In the genomic region with DNA sequence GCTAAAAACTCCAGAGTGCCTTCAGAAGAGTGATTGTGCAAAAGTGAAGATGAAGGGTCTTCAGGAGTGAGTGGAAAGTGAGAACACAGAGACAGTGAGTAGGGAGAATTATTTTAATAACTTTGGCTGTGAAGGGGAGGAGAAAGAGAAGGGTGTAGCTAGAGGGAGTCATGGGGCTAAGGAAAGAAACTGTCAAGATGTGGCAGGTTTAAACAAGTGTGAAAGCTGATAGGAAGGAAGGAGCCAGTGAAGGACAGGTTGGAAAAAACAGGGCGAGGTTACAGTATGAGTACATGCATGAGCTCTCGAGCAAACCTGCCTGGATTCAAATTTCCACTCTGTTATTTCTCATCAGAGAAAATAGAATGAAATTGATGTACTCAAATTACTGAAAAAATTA, we compare ENCODE assay signal across 28 cellular contexts. TPM values are rescaled to one million over a fixed set of nuclear protein-coding genes. Genes with fewer than 3 reads are reported as not detected.
"Had no signal": no experiment of that assay in that cellular context is flagged by ENCODE, and none has a peak within 500 bp of the region (broad histone marks: within the 10 kb centered on the region; RNA-seq: fewer than 3 reads in every experiment).

No MANE protein-coding gene starts in this region.

- H3K4me2 ChIP-seq: neural progenitor cell, smooth muscle cell had no signal

- H3K9me3 ChIP-seq: ascending aorta, colonic mucosa, left ventricle myocardium inferior, sigmoid colon, thyroid gland had no signal

- H3K27ac ChIP-seq: ascending aorta, brain microvascular endothelial cell, colonic mucosa, left ventricle myocardium inferior, neural progenitor cell, sigmoid colon, thyroid gland, WERI-Rb-1 had no signal

- H3K27me3 ChIP-seq: ascending aorta, colonic mucosa, sigmoid colon, thyroid gland had no signal

- H3K4me3 ChIP-seq: ascending aorta, colonic mucosa, left ventricle myocardium inferior, neural progenitor cell, sigmoid colon, smooth muscle cell, thyroid gland had no signal

- H3K9me3 Mint-ChIP-seq: activated naive CD4-positive, alpha-beta T cell treated with anti-CD3 and anti-CD28 coated beads, Interleukin-2, amount 50 U/mL, for 72 hours; central memory CD8-positive, alpha-beta T cell; mesothelial cell of epicardium; neural progenitor cell; T-helper 2 cell treated with Interferon-gamma antibody and Interleukin-4, amounts not matched to agents 5 μg/mL and 100 μg/mL, for 36 hours had no signal

- H3K27ac Mint-ChIP-seq: mesothelial cell of epicardium; neural progenitor cell; progenitor cell of endocrine pancreas; T-helper 2 cell treated with Interferon-gamma antibody and Interleukin-4, amounts not matched to agents 5 μg/mL and 100 μg/mL, for 36 hours had no signal

- H3K36me3 ChIP-seq: ascending aorta, brain microvascular endothelial cell, colonic mucosa, left ventricle myocardium inferior, neural progenitor cell, sigmoid colon, thyroid gland, WERI-Rb-1 had no signal

- DNase-seq: activated CD4-positive, CD25-positive, alpha-beta regulatory T cell treated with anti-CD3 and anti-CD28 coated beads, Interleukin-2, amount 50 U/mL, for 72 hours; activated T-cell treated with anti-CD3 and anti-CD28 coated beads, Interleukin-2, amount 50 U/mL, for 1 hour; brain microvascular endothelial cell; colonic mucosa; foreskin melanocyte; kidney glomerular epithelial cell; left ventricle myocardium inferior; naive thymus-derived CD8-positive, alpha-beta T cell; retina; sigmoid colon; stimulated activated CD4-positive, alpha-beta T cell treated with anti-CD3 and anti-CD28 coated beads, Interleukin-15, amount 100 ng/mL, for 24 hours; stimulated activated CD8-positive, alpha-beta memory T cell treated with anti-CD3 and anti-CD28 coated beads, Interleukin-4, amount 100 ng/mL, for 48 hours; stimulated activated naive CD8-positive, alpha-beta T cell treated with anti-CD3 and anti-CD28 coated beads, Interleukin-15, Interleukin-2, amounts not matched to agents 100 U/mL and 50 U/mL, for 24 hours; thyroid gland; WERI-Rb-1 had no signal

- H3K4me1 Mint-ChIP-seq: central memory CD8-positive, alpha-beta T cell; mesothelial cell of epicardium; naive thymus-derived CD8-positive, alpha-beta T cell; neural progenitor cell had no signal

- H3K4me1 ChIP-seq: ascending aorta, colonic mucosa, left ventricle myocardium inferior, neural progenitor cell, sigmoid colon had no signal

- H3K36me3 Mint-ChIP-seq: activated naive CD4-positive, alpha-beta T cell treated with anti-CD3 and anti-CD28 coated beads, Interleukin-2, amount 50 U/mL, for 72 hours; mesothelial cell of epicardium; neural progenitor cell had no signal

- ATAC-seq: activated naive CD4-positive, alpha-beta T cell treated with anti-CD3 and anti-CD28 coated beads, Interleukin-2, amount 50 U/mL, for 72 hours; naive thymus-derived CD8-positive, alpha-beta T cell; stimulated activated naive CD8-positive, alpha-beta T cell treated with anti-CD3 and anti-CD28 coated beads, Interleukin-15, Interleukin-2, amounts not matched to agents 100 U/mL and 50 U/mL, for 24 hours had no signal

- H3K4me3 Mint-ChIP-seq: central memory CD8-positive, alpha-beta T cell; mesothelial cell of epicardium; naive thymus-derived CD8-positive, alpha-beta T cell; neural progenitor cell; T-helper 2 cell treated with Interferon-gamma antibody and Interleukin-4, amounts not matched to agents 5 μg/mL and 100 μg/mL, for 36 hours had no signal

- H2AFZ ChIP-seq: neural progenitor cell had no signal

- H3K9ac ChIP-seq: neural progenitor cell had no signal

RNA-seq across cellular contexts. Expression of a gene that starts 17.8 kb away (rescaled TPM):
- total RNA-seq: activated naive CD4-positive, alpha-beta T cell treated with anti-CD3 and anti-CD28 coated beads, Interleukin-2, amount 50 U/mL, for 72 hours; ascending aorta; colonic mucosa; left ventricle myocardium inferior; lung microvascular endothelial cell; mesothelial cell of epicardium; naive thymus-derived CD8-positive, alpha-beta T cell; osteoblast; progenitor cell of endocrine pancreas; sigmoid colon; smooth muscle cell; subcutaneous adipose tissue; thyroid gland; urinary bladder had no signal
- polyA plus RNA-seq: adipose tissue; naive thymus-derived CD8-positive, alpha-beta T cell; sigmoid colon; smooth muscle cell; urinary bladder had no signal

RNA-seq across cellular contexts. Expression of a gene that starts 26.5 kb away (rescaled TPM):
- total RNA-seq: activated naive CD4-positive, alpha-beta T cell treated with anti-CD3 and anti-CD28 coated beads, Interleukin-2, amount 50 U/mL, for 72 hours; ascending aorta; colonic mucosa; left ventricle myocardium inferior; lung microvascular endothelial cell; naive thymus-derived CD8-positive, alpha-beta T cell; osteoblast; progenitor cell of endocrine pancreas; sigmoid colon; subcutaneous adipose tissue; thyroid gland had no signal
- polyA plus RNA-seq: naive thymus-derived CD8-positive, alpha-beta T cell; urinary bladder had no signal

RNA-seq across cellular contexts. Expression of a gene that starts 32.9 kb away (rescaled TPM):
- total RNA-seq: activated naive CD4-positive, alpha-beta T cell treated with anti-CD3 and anti-CD28 coated beads, Interleukin-2, amount 50 U/mL, for 72 hours; ascending aorta; colonic mucosa; left ventricle myocardium inferior; lung microvascular endothelial cell; mesothelial cell of epicardium; naive thymus-derived CD8-positive, alpha-beta T cell; osteoblast; progenitor cell of endocrine pancreas; sigmoid colon; smooth muscle cell; subcutaneous adipose tissue; thyroid gland; urinary bladder had no signal
- polyA plus RNA-seq: adipose tissue; naive thymus-derived CD8-positive, alpha-beta T cell; sigmoid colon; smooth muscle cell; urinary bladder had no signal

RNA-seq across cellular contexts. Expression of a gene that starts 41.9 kb away (rescaled TPM):
- total RNA-seq: ascending aorta, lung microvascular endothelial cell, mesothelial cell of epicardium, osteoblast, progenitor cell of endocrine pancreas had no signal
- polyA plus RNA-seq: naive thymus-derived CD8-positive, alpha-beta T cell had no signal
